Comparison of ENCODE assay signal across 8 cellular contexts in the genomic region with DNA sequence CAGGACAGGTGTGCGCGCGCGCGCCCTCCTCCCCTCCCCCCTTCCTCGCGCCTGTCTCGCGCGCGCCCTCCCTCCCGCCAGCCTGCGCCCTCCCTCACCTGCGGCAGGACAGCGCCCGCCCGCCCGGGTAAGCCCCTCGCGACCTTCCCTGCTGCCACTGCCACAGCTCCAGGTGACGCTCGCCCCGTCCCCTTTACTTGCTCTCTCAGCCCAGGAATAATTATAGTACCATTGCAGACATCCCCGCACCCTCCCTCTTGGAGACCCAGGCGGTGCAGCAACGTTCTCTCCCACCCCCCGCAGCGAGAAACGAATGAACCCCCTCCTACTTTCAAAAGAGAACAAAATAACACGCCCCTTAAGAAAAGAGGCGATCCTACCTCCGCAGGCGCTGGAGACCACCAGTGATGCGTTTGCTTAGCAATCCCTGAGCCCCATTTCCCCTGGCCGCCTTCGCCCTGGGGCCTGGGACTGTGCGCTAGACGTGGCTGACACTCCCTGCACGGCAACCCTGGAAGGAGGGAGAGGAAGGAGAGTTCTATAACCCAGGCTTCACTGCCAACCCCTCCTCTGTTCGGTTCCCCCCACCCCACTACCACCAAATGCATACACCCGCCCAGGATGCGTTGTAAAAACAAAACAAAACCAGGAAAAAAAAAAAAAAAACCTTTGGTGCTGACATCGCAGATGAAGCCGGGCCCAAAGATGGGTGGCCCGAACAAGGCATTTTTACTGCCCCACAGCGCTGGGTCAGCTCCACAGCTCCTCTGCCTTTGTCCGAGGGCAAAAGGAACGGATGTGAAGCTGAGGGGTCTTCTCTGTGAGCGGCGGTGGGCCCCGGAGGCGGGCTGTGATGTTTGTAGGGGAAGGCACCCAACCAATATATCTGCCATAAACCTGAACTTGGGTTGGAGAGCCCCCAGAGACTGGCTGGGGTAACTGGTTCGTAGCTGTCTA. TPM values are rescaled to one million over a fixed set of nuclear protein-coding genes. Genes with fewer than 3 reads are reported as not detected.
DNase-seq lines count a peak whose midpoint lies in the region; ATAC-seq, FAIRE-seq and TF ChIP-seq lines count a peak whose summit lies in the region.

No MANE protein-coding gene starts in this region.

- H3K27ac Mint-ChIP-seq in IgD-negative memory B cell, result peak overlapping the region; percentile 98
- peak overlapping the region; percentile 93 for H3K27ac Mint-ChIP-seq in activated T-cell treated with anti-CD3 and anti-CD28 coated beads, Interleukin-2, amount 50 U/mL, for 72 hours

- H3K4me3 Mint-ChIP-seq in IgD-negative memory B cell, result peak overlapping the region; percentile 93 to 99 (median 96)
- peak overlapping the region; percentile 94 to 97 for H3K4me3 Mint-ChIP-seq in activated T-cell treated with anti-CD3 and anti-CD28 coated beads, Interleukin-2, amount 50 U/mL, for 72 hours

- no peaks in the 10 kb centered on the region for H3K9me3 ChIP-seq in pancreas

- H3K4me1 Mint-ChIP-seq in IgD-negative memory B cell, result peaks cover 25 to 47% (median 31%) of the 10 kb centered on the region in 3 donors
- H3K4me1 Mint-ChIP-seq in activated T-cell treated with anti-CD3 and anti-CD28 coated beads, Interleukin-2, amount 50 U/mL, for 72 hours (ENCODE audit: low read depth), result peaks cover 53% of the 10 kb centered on the region

- no peak for FAIRE-seq in pancreas (lab: Jason Lieb, UNC)
- no peak for FAIRE-seq in H54 (lab: Jason Lieb, UNC)

- peaks cover 9% of the 10 kb centered on the region for H3K27me3 Mint-ChIP-seq in IgD-negative memory B cell
- H3K27me3 Mint-ChIP-seq in activated T-cell treated with anti-CD3 and anti-CD28 coated beads, Interleukin-2, amount 50 U/mL, for 72 hours (ENCODE audit: low read depth), result peaks cover 6% of the 10 kb centered on the region

- WGBS in pancreas, 2 donors, result 1% methylated on average over 41 to 53 of the region's 53 CpGs

- no peaks in the 10 kb centered on the region for H3K36me3 Mint-ChIP-seq in IgD-negative memory B cell
- no peaks in the 10 kb centered on the region for H3K36me3 Mint-ChIP-seq in activated T-cell treated with anti-CD3 and anti-CD28 coated beads, Interleukin-2, amount 50 U/mL, for 72 hours (ENCODE audit: insufficient read depth in 2 of 2)

- peak overlapping the region; percentile 96 to 99 (median 97) for H3K27ac ChIP-seq in pancreas

- H3K27me3 ChIP-seq in pancreas, result no peaks in the 10 kb centered on the region

- no peaks in the 10 kb centered on the region for H3K9me3 Mint-ChIP-seq in IgD-negative memory B cell
- no peaks in the 10 kb centered on the region for H3K9me3 Mint-ChIP-seq in activated T-cell treated with anti-CD3 and anti-CD28 coated beads, Interleukin-2, amount 50 U/mL, for 72 hours

- no peak for TF ChIP-seq POLR2A in H54 (IDR thresholded peaks at IDR 0.05; ENCODE audit: low read depth, low read length)

- no peaks in the 10 kb centered on the region for H3K36me3 ChIP-seq in pancreas

- peak; percentile 27 for DNase-seq in EL
- peak; percentile 43 to 48 for DNase-seq in activated T-cell treated with anti-CD3 and anti-CD28 coated beads, Interleukin-2, amount 50 U/mL, for 72 hours
- DNase-seq in fibroblast of villous mesenchyme (ENCODE audit: low read depth), result no peak
- peak; percentile 41 to 94 (median 50) for DNase-seq in pancreas
- no peak for DNase-seq in H54 (ENCODE audit: insufficient read length, low spot score)
- DNase-seq in central memory CD4-positive, alpha-beta T cell, result no peak
- no peak for DNase-seq in NCI-H128 (lab: John Stamatoyannopoulos, UW; ENCODE audit: unreplicated experiment)

- peak; percentile 12 to 19 for ATAC-seq in activated T-cell treated with anti-CD3 and anti-CD28 coated beads, Interleukin-2, amount 50 U/mL, for 72 hours (replicated peaks in 1 of 2)
- ATAC-seq in pancreas, result peak; percentile 7 to 32 (median 26)

- intact Hi-C loops in pancreas (cut with DNase I), result no loop called here

- no peak for TF ChIP-seq CTCF in fibroblast of villous mesenchyme (IDR thresholded peaks at IDR 0.05; ENCODE audit: insufficient read depth, low read depth, low read length)
- TF ChIP-seq CTCF in pancreas (IDR thresholded peaks at IDR 0.05), result no peak

- H3K4me3 ChIP-seq in fibroblast of villous mesenchyme (ENCODE audit: low read depth, low read length), result peak overlapping the region; percentile 70
- H3K4me3 ChIP-seq in pancreas, result peak overlapping the region; percentile 55 to 69 (median 65)

- H3K4me1 ChIP-seq in pancreas, result peaks cover 17 to 27% (median 21%) of the 10 kb centered on the region in 3 donors

RNA-seq across cellular contexts. Expression of gene PURA, which starts 5.5 kb away (rescaled TPM):
- polyA plus RNA-seq in IgD-negative memory B cell, result 3.3 TPM
- 10 to 100 TPM; 11.9 to 14.2 TPM for total RNA-seq in activated T-cell treated with anti-CD3 and anti-CD28 coated beads, Interleukin-2, amount 50 U/mL, for 72 hours
- total RNA-seq in fibroblast of villous mesenchyme, result 20.0 and 26.3 TPM in 2 replicates
- 10 to 100 TPM in 3 of 6 donors, 1 to 10 TPM in 3; 8.3 to 17.2 (median 11.1) TPM for total RNA-seq in pancreas
- 1 to 10 TPM; 3.2 to 3.9 TPM for polyA plus RNA-seq in pancreas

RNA-seq across cellular contexts. Expression of gene IGIP, which starts 17.4 kb away (rescaled TPM):
- 0.36 TPM for polyA plus RNA-seq in IgD-negative memory B cell
- total RNA-seq in activated T-cell treated with anti-CD3 and anti-CD28 coated beads, Interleukin-2, amount 50 U/mL, for 72 hours, result 1 to 10 TPM; 5.5 to 6.5 TPM
- total RNA-seq in fibroblast of villous mesenchyme, result 6.4 and 7.8 TPM in 2 replicates
- 1 to 10 TPM; 2.6 to 8.0 (median 5.8) TPM for total RNA-seq in pancreas
- polyA plus RNA-seq in pancreas, result 1 to 10 TPM; 3.8 to 7.0 TPM

Comparison
In these comparisons a context has a peak if more than half of its experiments do, and no peak if none do; other contexts are left out.
1. DNase-seq: peak in EL (single experiment), activated T-cell treated with anti-CD3 and anti-CD28 coated beads, Interleukin-2, amount 50 U/mL, for 72 hours (2 of 2) and pancreas (6 of 6); none in fibroblast of villous mesenchyme (single experiment), H54 (single experiment), central memory CD4-positive, alpha-beta T cell (single experiment) and NCI-H128 (single experiment).